Comparison of ENCODE assay signal across 14 cellular contexts in the genomic region with DNA sequence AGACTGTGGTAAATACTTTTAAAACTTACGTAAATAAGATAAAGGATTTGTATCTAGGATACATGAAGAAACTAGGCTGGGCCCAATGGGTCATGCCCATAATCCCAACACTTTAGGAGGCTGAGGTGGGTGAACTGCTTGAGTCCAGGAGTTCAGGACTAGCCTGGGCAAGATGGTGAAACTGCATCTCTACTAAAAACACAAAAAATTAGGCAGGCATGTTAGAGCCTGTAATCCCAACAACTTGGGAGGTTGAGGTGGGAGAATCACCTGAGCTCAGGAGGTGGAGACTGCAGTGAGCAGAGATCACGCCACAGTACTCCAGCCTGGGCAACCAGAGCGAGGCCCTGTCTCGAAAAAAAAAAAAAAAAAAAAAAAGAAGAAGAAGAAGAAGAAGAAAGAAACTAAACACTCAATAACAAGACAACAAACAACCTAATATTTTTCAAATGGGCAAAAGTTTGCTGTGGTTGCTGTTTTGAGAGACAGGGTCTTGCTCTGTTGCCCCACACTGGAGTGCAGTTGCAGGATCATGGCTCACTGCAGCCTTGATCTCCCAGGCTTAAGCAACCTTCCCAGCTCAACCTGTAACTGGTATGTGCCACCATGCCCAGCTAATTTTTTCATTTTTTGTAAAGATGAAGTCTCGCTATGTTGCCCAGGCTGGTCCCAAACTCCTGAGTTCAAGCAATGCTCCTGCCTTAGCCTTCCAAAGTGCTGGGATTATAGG.
"Had no signal": no experiment of that assay in that cellular context is flagged by ENCODE, and none has a peak within 500 bp of the region (broad histone marks: within the 10 kb centered on the region; RNA-seq: fewer than 3 reads in every experiment).

No MANE protein-coding gene starts in this region.

- FAIRE-seq: astrocyte, colon, pancreas had no signal

- H3K9me3 ChIP-seq: pancreas, thyroid gland, uterus had no signal

- ATAC-seq: pancreas had no signal

- H3K4me3 ChIP-seq: pancreas, thyroid gland, uterus had no signal

- DNase-seq: activated CD4-positive, CD25-positive, alpha-beta regulatory T cell treated with anti-CD3 and anti-CD28 coated beads, Interleukin-2, amount 50 U/mL, for 72 hours; activated effector memory CD4-positive, alpha-beta T cell treated with Interleukin-2 at 50 U/mL for 16 hours; activated naive CD4-positive, alpha-beta T cell treated with anti-CD3 and anti-CD28 coated beads, Interleukin-2, amount 50 U/mL, for 16 hours; activated T-cell treated with anti-CD3 and anti-CD28 coated beads for 4 hours; foreskin melanocyte; pancreas; stimulated activated CD4-positive, alpha-beta T cell treated with anti-CD3 and anti-CD28 coated beads, Interleukin-12 subunit alpha, Interleukin-12 subunit beta, amount 100 ng/mL, for 4 hours; stimulated activated CD4-positive, alpha-beta T cell treated with anti-CD3 and anti-CD28 coated beads, Interleukin-2, amount 100 ng/mL, for 24 hours; thyroid gland; uterus had no signal

- H3K36me3 ChIP-seq: pancreas, thyroid gland, uterus had no signal

- H3K27me3 ChIP-seq: pancreas, thyroid gland, uterus had no signal

- H3K9me3 Mint-ChIP-seq: stimulated activated effector memory CD8-positive, alpha-beta T cell treated with anti-CD3 and anti-CD28 coated beads, Interleukin-12 subunit alpha, Interleukin-12 subunit beta, amount 100 ng/mL, for 72 hours had no signal

- H3K4me1 Mint-ChIP-seq: mesothelial cell of epicardium had no signal

- H3K27ac ChIP-seq: pancreas, thyroid gland, uterus had no signal

- H3K4me1 ChIP-seq: pancreas, thyroid gland, uterus had no signal

- H3K27ac Mint-ChIP-seq: mesothelial cell of epicardium; stimulated activated effector memory CD8-positive, alpha-beta T cell treated with anti-CD3 and anti-CD28 coated beads, Interleukin-12 subunit alpha, Interleukin-12 subunit beta, amount 100 ng/mL, for 72 hours had no signal

- H3K4me3 Mint-ChIP-seq: mesothelial cell of epicardium; stimulated activated effector memory CD8-positive, alpha-beta T cell treated with anti-CD3 and anti-CD28 coated beads, Interleukin-12 subunit alpha, Interleukin-12 subunit beta, amount 100 ng/mL, for 72 hours had no signal
